In genomic region chr3:156299569-156299968, GRCh38 we compare ENCODE assay signal across 21 cellular contexts.
A peak's percentile ranks its signal among the peaks of the same experiment; 100 is the strongest.
DNase-seq lines count a peak whose midpoint lies in the region; ATAC-seq, FAIRE-seq and TF ChIP-seq lines count a peak whose summit lies in the region.
"Had no signal": no experiment of that assay in that cellular context is flagged by ENCODE, and none has a peak within 500 bp of the region (broad histone marks: within the 10 kb centered on the region; RNA-seq: fewer than 3 reads in every experiment).

No MANE protein-coding gene starts in this region.

- no peak for TF ChIP-seq POLR2A in H54 (IDR thresholded peaks at IDR 0.05; ENCODE audit: low read depth, low read length)

- intact Hi-C loops in heart right ventricle (cut with DNase I), result loop anchor here in 1 of 10 donors (10.0 kb wide), 1 partner anchor 185 kb away; no protein-coding TSS in a partner anchor

- H3K27me3 ChIP-seq in heart right ventricle (no peaks in the 10 kb centered on the region), right atrium auricular region (no peaks in the 10 kb centered on the region)

- H3K4me3 ChIP-seq in heart right ventricle, result peak overlapping the region in 2 of 10 donors; percentile 5
- no peak overlapping the region for H3K4me3 ChIP-seq in right atrium auricular region
- H3K4me3 ChIP-seq: GM23248, HAP-1, K562 had no signal

- H3K36me3 ChIP-seq in heart right ventricle (no peaks in the 10 kb centered on the region), right atrium auricular region (no peaks in the 10 kb centered on the region)
- H3K36me3 ChIP-seq: HAP-1 had no signal

- H3K4me1 ChIP-seq in heart right ventricle (peaks cover 0 to 56% (median 17%) of the 10 kb centered on the region in 9 donors), right atrium auricular region (peaks cover 0 to 14% of the 10 kb centered on the region in 2 donors)
- H3K4me1 ChIP-seq: HAP-1 had no signal

- DNase-seq in heart right ventricle (no peak), right atrium auricular region (ENCODE audit: low spot score) (no peak), NCI-H446 treated with DMSO at 0.1 percent for 48 hours (lab: John Stamatoyannopoulos, UW) (peak; percentile 38), inferior parietal cortex (ENCODE audit: extremely low spot score) (peak; percentile 47), H54 (ENCODE audit: insufficient read length, low spot score) (no peak)
- DNase-seq: CD4-positive, alpha-beta T cell; COR-L47; DND-41; GM23248; NCI-H1092; NCI-H1436; NCI-H2029; NCI-H526 treated with DMSO at 0.1 percent for 48 hours; OCI-M1; SW 1271 had no signal

- H3K9me3 ChIP-seq in heart right ventricle, result no peaks in the 10 kb centered on the region
- H3K9me3 ChIP-seq in right atrium auricular region, result no peaks in the 10 kb centered on the region
- H3K9me3 ChIP-seq: HAP-1 had no signal

- 60 to 65% methylated on average over 2 of the region's 2 CpGs for WGBS in heart right ventricle, 2 donors

- no peak for TF ChIP-seq CTCF in heart right ventricle (IDR thresholded peaks at IDR 0.05)
- no peak for TF ChIP-seq CTCF in right atrium auricular region (IDR thresholded peaks at IDR 0.05)

- H3K27ac ChIP-seq in heart right ventricle, result peak overlapping the region in 9 of 10 donors; percentile 2 to 73 (median 48)
- no peak overlapping the region for H3K27ac ChIP-seq in right atrium auricular region
- H3K27ac ChIP-seq: GM23248 had no signal

- no peak for FAIRE-seq in H54 (lab: Jason Lieb, UNC)
- FAIRE-seq: GM12891, K562, RCC 7860 had no signal

- ATAC-seq in heart right ventricle (peak in 5 of 8 donors; percentile 59 to 79 (median 75)), GM18870 (IDR thresholded peaks at IDR 0.05; ENCODE audit: unreplicated experiment) (no peak), HG03571 (IDR thresholded peaks at IDR 0.05; ENCODE audit: unreplicated experiment) (no peak)
- ATAC-seq: K562 had no signal

Comparison
In these comparisons a context has a peak if more than half of its experiments do, and no peak if none do; other contexts are left out.
1. H3K27ac ChIP-seq: peak in heart right ventricle (9 of 10); none in right atrium auricular region (0 of 2).
2. ATAC-seq: peak in heart right ventricle (5 of 8); none in GM18870 (single experiment) and HG03571 (single experiment).
3. DNase-seq: peak in NCI-H446 treated with DMSO at 0.1 percent for 48 hours (single experiment) and inferior parietal cortex (single experiment); none in heart right ventricle (0 of 2), right atrium auricular region (single experiment) and H54 (single experiment).